Comparison of ENCODE assay signal across 35 cellular contexts in genomic region chr2:191396794-191397193, GRCh38.
"Had no signal": no experiment of that assay in that cellular context is flagged by ENCODE, and none has a peak within 500 bp of the region (broad histone marks: within the 10 kb centered on the region; RNA-seq: fewer than 3 reads in every experiment).

No MANE protein-coding gene starts in this region.

- H3K4me1 Mint-ChIP-seq: activated CD4-positive, alpha-beta T cell treated with anti-CD3 and anti-CD28 coated beads for 36 hours; activated CD4-positive, alpha-beta T cell treated with anti-CD3 and anti-CD28 coated beads, Interleukin-2, amount 10 ng/mL, durations not matched to agents 24 days and 14 days; activated naive CD4-positive, alpha-beta T cell treated with anti-CD3 and anti-CD28 coated beads, Interleukin-2, amount 10 ng/mL, durations not matched to agents 7 days and 5 days; activated naive CD8-positive, alpha-beta T cell treated with anti-CD3 and anti-CD28 coated beads, Interleukin-2, amount 10 ng/mL, durations not matched to agents 7 days and 5 days; brain; central memory CD8-positive, alpha-beta T cell; T-helper 17 cell had no signal

- DNase-seq: activated CD4-positive, alpha-beta memory T cell treated with anti-CD3 and anti-CD28 coated beads for 36 hours; activated CD4-positive, alpha-beta T cell treated with anti-CD3 and anti-CD28 coated beads for 36 hours; activated CD4-positive, alpha-beta T cell treated with anti-CD3 and anti-CD28 coated beads, Interleukin-2, amount 10 ng/mL, durations not matched to agents 24 days and 14 days; activated CD4-positive, CD25-positive, alpha-beta regulatory T cell; activated CD4-positive, CD25-positive, alpha-beta regulatory T cell treated with anti-CD3 and anti-CD28 coated beads, Interleukin-2, amount 50 U/mL, for 72 hours; activated CD8-positive, alpha-beta memory T cell treated with anti-CD3 and anti-CD28 coated beads, Interleukin-2, amount 50 U/mL, for 48 hours; activated gamma-delta T cell; activated naive CD4-positive, alpha-beta T cell; activated naive CD4-positive, alpha-beta T cell treated with anti-CD3 and anti-CD28 coated beads, Interleukin-2, amount 10 ng/mL, durations not matched to agents 7 days and 5 days; activated naive CD8-positive, alpha-beta T cell treated with anti-CD3 and anti-CD28 coated beads, Interleukin-2, amount 10 ng/mL, durations not matched to agents 7 days and 5 days; activated T-cell treated with anti-CD3 and anti-CD28 coated beads for 4 hours; activated T-cell treated with anti-CD3 and anti-CD28 coated beads, Interleukin-2, amount 50 U/mL, for 24 hours; activated T-cell treated with anti-CD3 and anti-CD28 coated beads, Interleukin-2, amount 50 U/mL, for 72 hours; dorsolateral prefrontal cortex; effector memory CD4-positive, alpha-beta T cell; endodermal cell; esophagus squamous epithelium; foreskin melanocyte; head of caudate nucleus; T-helper 1 cell; T-helper 17 cell; T1000; WERI-Rb-1 had no signal

- FAIRE-seq: endothelial cell of umbilical vein had no signal

- H3K9me3 Mint-ChIP-seq: activated CD4-positive, alpha-beta memory T cell treated with anti-CD3 and anti-CD28 coated beads for 36 hours; activated CD4-positive, alpha-beta T cell treated with anti-CD3 and anti-CD28 coated beads, Interleukin-2, amount 10 ng/mL, durations not matched to agents 24 days and 14 days; activated naive CD4-positive, alpha-beta T cell treated with anti-CD3 and anti-CD28 coated beads, Interleukin-2, amount 10 ng/mL, durations not matched to agents 7 days and 5 days; activated naive CD4-positive, alpha-beta T cell treated with anti-CD3 and anti-CD28 coated beads, Interleukin-2, amount 50 U/mL, for 72 hours; activated naive CD8-positive, alpha-beta T cell treated with anti-CD3 and anti-CD28 coated beads, Interleukin-2, amount 10 ng/mL, durations not matched to agents 7 days and 5 days; activated T-cell treated with anti-CD3 and anti-CD28 coated beads, Interleukin-2, amount 50 U/mL, for 24 hours; activated T-cell treated with anti-CD3 and anti-CD28 coated beads, Interleukin-2, amount 50 U/mL, for 72 hours; central memory CD8-positive, alpha-beta T cell; dendritic cell treated with granulocyte-macrophage colony-stimulating factor and Interleukin-4, amounts not matched to agents 40 ng/mL and 50 ng/mL, for 4 days; T-helper 2 cell treated with Interferon-gamma antibody and Interleukin-4, amounts not matched to agents 5 μg/mL and 100 μg/mL, for 36 hours had no signal

- H3K27me3 ChIP-seq: ascending aorta, breast epithelium, cardiac muscle cell, dorsolateral prefrontal cortex, esophagus squamous epithelium, gastroesophageal sphincter had no signal

- H3K4me3 Mint-ChIP-seq: activated CD4-positive, alpha-beta memory T cell treated with anti-CD3 and anti-CD28 coated beads for 36 hours; activated CD4-positive, alpha-beta T cell treated with anti-CD3 and anti-CD28 coated beads for 36 hours; activated CD4-positive, alpha-beta T cell treated with anti-CD3 and anti-CD28 coated beads, Interleukin-2, amount 10 ng/mL, durations not matched to agents 24 days and 14 days; activated naive CD4-positive, alpha-beta T cell treated with anti-CD3 and anti-CD28 coated beads, Interleukin-2, amount 10 ng/mL, durations not matched to agents 7 days and 5 days; activated naive CD8-positive, alpha-beta T cell treated with anti-CD3 and anti-CD28 coated beads, Interleukin-2, amount 10 ng/mL, durations not matched to agents 7 days and 5 days; activated T-cell treated with anti-CD3 and anti-CD28 coated beads, Interleukin-2, amount 50 U/mL, for 24 hours; activated T-cell treated with anti-CD3 and anti-CD28 coated beads, Interleukin-2, amount 50 U/mL, for 72 hours; brain; central memory CD8-positive, alpha-beta T cell; dendritic cell treated with granulocyte-macrophage colony-stimulating factor and Interleukin-4, amounts not matched to agents 40 ng/mL and 50 ng/mL, for 4 days; endodermal cell; T-helper 17 cell; T-helper 2 cell treated with Interferon-gamma antibody and Interleukin-4, amounts not matched to agents 5 μg/mL and 100 μg/mL, for 36 hours had no signal

- H3K4me3 ChIP-seq: ascending aorta, breast epithelium, cardiac muscle cell, coronary artery, dorsolateral prefrontal cortex, esophagus squamous epithelium, gastroesophageal sphincter had no signal

- H3K27ac ChIP-seq: ascending aorta, breast epithelium, cardiac muscle cell, coronary artery, dorsolateral prefrontal cortex, epithelial cell of prostate, esophagus squamous epithelium, gastroesophageal sphincter, WERI-Rb-1 had no signal

- ATAC-seq: activated CD4-positive, alpha-beta T cell treated with anti-CD3 and anti-CD28 coated beads for 36 hours; activated naive CD4-positive, alpha-beta T cell treated with anti-CD3 and anti-CD28 coated beads, Interleukin-2, amount 50 U/mL, for 72 hours; activated T-cell treated with anti-CD3 and anti-CD28 coated beads, Interleukin-2, amount 50 U/mL, for 72 hours; gastroesophageal sphincter; T-helper 17 cell had no signal

- H3K27me3 Mint-ChIP-seq: activated CD4-positive, alpha-beta memory T cell treated with anti-CD3 and anti-CD28 coated beads for 36 hours; activated CD4-positive, alpha-beta T cell treated with anti-CD3 and anti-CD28 coated beads for 36 hours; activated CD4-positive, alpha-beta T cell treated with anti-CD3 and anti-CD28 coated beads, Interleukin-2, amount 10 ng/mL, durations not matched to agents 24 days and 14 days; activated naive CD4-positive, alpha-beta T cell treated with anti-CD3 and anti-CD28 coated beads, Interleukin-2, amount 10 ng/mL, durations not matched to agents 7 days and 5 days; activated naive CD8-positive, alpha-beta T cell treated with anti-CD3 and anti-CD28 coated beads, Interleukin-2, amount 10 ng/mL, durations not matched to agents 7 days and 5 days; activated T-cell treated with anti-CD3 and anti-CD28 coated beads, Interleukin-2, amount 50 U/mL, for 24 hours; brain; dendritic cell treated with granulocyte-macrophage colony-stimulating factor and Interleukin-4, amounts not matched to agents 40 ng/mL and 50 ng/mL, for 4 days had no signal

- H3K9me3 ChIP-seq: ascending aorta, breast epithelium, esophagus squamous epithelium, gastroesophageal sphincter had no signal

- H3K27ac Mint-ChIP-seq: activated CD4-positive, alpha-beta memory T cell treated with anti-CD3 and anti-CD28 coated beads for 36 hours; activated CD4-positive, alpha-beta T cell treated with anti-CD3 and anti-CD28 coated beads for 36 hours; activated CD4-positive, alpha-beta T cell treated with anti-CD3 and anti-CD28 coated beads, Interleukin-2, amount 10 ng/mL, durations not matched to agents 24 days and 14 days; activated naive CD4-positive, alpha-beta T cell treated with anti-CD3 and anti-CD28 coated beads, Interleukin-2, amount 10 ng/mL, durations not matched to agents 7 days and 5 days; activated naive CD4-positive, alpha-beta T cell treated with anti-CD3 and anti-CD28 coated beads, Interleukin-2, amount 50 U/mL, for 72 hours; activated naive CD8-positive, alpha-beta T cell treated with anti-CD3 and anti-CD28 coated beads, Interleukin-2, amount 10 ng/mL, durations not matched to agents 7 days and 5 days; activated T-cell treated with anti-CD3 and anti-CD28 coated beads, Interleukin-2, amount 50 U/mL, for 24 hours; activated T-cell treated with anti-CD3 and anti-CD28 coated beads, Interleukin-2, amount 50 U/mL, for 72 hours; brain; dendritic cell treated with granulocyte-macrophage colony-stimulating factor and Interleukin-4, amounts not matched to agents 40 ng/mL and 50 ng/mL, for 4 days; endodermal cell; T-helper 17 cell; T-helper 2 cell treated with Interferon-gamma antibody and Interleukin-4, amounts not matched to agents 5 μg/mL and 100 μg/mL, for 36 hours had no signal

- H3K4me1 ChIP-seq: breast epithelium, esophagus squamous epithelium, gastroesophageal sphincter had no signal

- H3K36me3 Mint-ChIP-seq: activated CD4-positive, alpha-beta memory T cell treated with anti-CD3 and anti-CD28 coated beads for 36 hours; activated naive CD4-positive, alpha-beta T cell treated with anti-CD3 and anti-CD28 coated beads, Interleukin-2, amount 10 ng/mL, durations not matched to agents 7 days and 5 days; activated naive CD4-positive, alpha-beta T cell treated with anti-CD3 and anti-CD28 coated beads, Interleukin-2, amount 50 U/mL, for 72 hours; activated naive CD8-positive, alpha-beta T cell treated with anti-CD3 and anti-CD28 coated beads, Interleukin-2, amount 10 ng/mL, durations not matched to agents 7 days and 5 days had no signal

- H3K36me3 ChIP-seq: breast epithelium had no signal
